Comparison of ENCODE assay signal across 12 cellular contexts in the genomic region with DNA sequence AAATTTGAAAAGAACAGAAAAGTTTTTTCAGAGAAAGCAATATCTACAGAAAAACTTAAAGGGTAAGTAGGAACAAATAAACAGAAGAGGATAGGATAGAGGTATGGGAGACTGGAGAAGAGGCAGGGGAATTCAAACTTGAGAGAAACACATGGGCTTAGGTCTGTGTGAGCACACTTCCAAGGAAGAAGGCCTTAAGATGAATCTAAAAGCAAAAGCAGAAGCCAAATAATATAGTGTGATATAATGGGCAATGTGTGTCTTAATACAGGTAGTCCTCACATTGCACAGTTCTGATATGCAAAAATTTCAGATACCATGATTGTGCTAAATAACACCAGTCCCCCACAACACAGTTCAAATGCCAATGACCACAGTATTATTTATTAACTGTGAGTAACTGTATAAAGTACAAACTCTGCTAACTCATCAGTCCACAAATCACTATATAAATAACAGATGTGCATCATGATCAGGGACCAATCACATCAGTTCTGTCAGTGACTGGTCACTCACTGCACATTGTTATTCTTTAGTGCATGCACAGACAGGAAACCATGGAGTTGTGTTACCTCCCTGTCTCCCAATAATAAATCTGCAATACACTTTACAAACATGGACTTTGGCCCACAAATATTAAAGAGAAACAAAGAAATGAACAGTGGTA. TPM values are rescaled to one million over a fixed set of nuclear protein-coding genes. Genes with fewer than 3 reads are reported as not detected.
DNase-seq lines count a peak whose midpoint lies in the region; ATAC-seq and TF ChIP-seq lines count a peak whose summit lies in the region.
"Had no signal": no experiment of that assay in that cellular context is flagged by ENCODE, and none has a peak within 500 bp of the region (broad histone marks: within the 10 kb centered on the region; RNA-seq: fewer than 3 reads in every experiment).

No MANE protein-coding gene starts in this region.

- CTCF ChIA-PET in Calu3 (lab: Charles Lee), result no interaction called here

- peak overlapping the region; percentile 6 for H3K27ac Mint-ChIP-seq in Calu3 (ENCODE audit: unreplicated experiment)
- H3K27ac Mint-ChIP-seq: T-helper 2 cell treated with Interferon-gamma antibody and Interleukin-4, amounts not matched to agents 5 μg/mL and 100 μg/mL, for 36 hours had no signal

- H3K9me3 ChIP-seq in sigmoid colon, result no peaks in the 10 kb centered on the region

- no peaks in the 10 kb centered on the region for H3K27me3 ChIP-seq in sigmoid colon
- H3K27me3 ChIP-seq: cardiac muscle cell had no signal

- BruUV-seq in Calu3 (replicated peaks; lab: Mats Ljungman, UMichigan), result no TSS peak

- peaks cover 0 to 17% (median 4%) of the 10 kb centered on the region in 4 donors for H3K4me1 ChIP-seq in sigmoid colon

- no peak overlapping the region for H3K27ac ChIP-seq in sigmoid colon
- H3K27ac ChIP-seq: cardiac muscle cell had no signal

- peaks cover 2% of the 10 kb centered on the region for H3K36me3 Mint-ChIP-seq in Calu3 (ENCODE audit: insufficient read depth, unreplicated experiment)

- TF ChIP-seq POLR2A in sigmoid colon (IDR thresholded peaks at IDR 0.05), result no peak

- intact Hi-C loops in Calu3 (cut with micrococcal nuclease; ENCODE audit: unreplicated experiment), result no loop called here
- intact Hi-C loops in sigmoid colon (cut with DNase I), result no loop called here

- H3K27me3 Mint-ChIP-seq in Calu3 (ENCODE audit: unreplicated experiment), result no peaks in the 10 kb centered on the region

- H3K4me3 Mint-ChIP-seq in Calu3 (ENCODE audit: low read depth, unreplicated experiment), result no peak overlapping the region
- H3K4me3 Mint-ChIP-seq: T-helper 2 cell treated with Interferon-gamma antibody and Interleukin-4, amounts not matched to agents 5 μg/mL and 100 μg/mL, for 36 hours had no signal

- H3K4me1 Mint-ChIP-seq in Calu3 (ENCODE audit: low read depth, unreplicated experiment), result peaks cover 4% of the 10 kb centered on the region

- H3K36me3 ChIP-seq in sigmoid colon, result peaks cover 0 to 17% (median 4%) of the 10 kb centered on the region in 4 donors
- H3K36me3 ChIP-seq: cardiac muscle cell had no signal

- TF ChIP-seq CTCF in Calu3 (IDR thresholded peaks at IDR 0.05; ENCODE audit: unreplicated experiment) (no peak), choroid plexus epithelial cell (conservative IDR thresholded peaks at IDR 0.05; ENCODE audit: low read depth, low read length) (no peak), sigmoid colon (IDR thresholded peaks at IDR 0.05) (no peak), omental fat pad (IDR thresholded peaks at IDR 0.05) (no peak)

- DNase-seq in Calu3, result peak; percentile 4
- DNase-seq in HT-29 (ENCODE audit: low spot score), result peak; percentile 52
- DNase-seq in choroid plexus epithelial cell (ENCODE audit: low read depth), result peak; percentile 61
- DNase-seq in lung microvascular endothelial cell (ENCODE audit: low read depth in 2 of 2), result peak; percentile 64 to 89
- DNase-seq in NCI-H82 treated with DMSO at 0.1 percent for 48 hours (lab: John Stamatoyannopoulos, UW; ENCODE audit: unreplicated experiment), result no peak
- no peak for DNase-seq in sigmoid colon
- no peak for DNase-seq in omental fat pad (ENCODE audit: low spot score)
- DNase-seq: GOT3, NCI-H1105 treated with DMSO at 0.1 percent for 48 hours had no signal

- no peak overlapping the region for H3K4me3 ChIP-seq in choroid plexus epithelial cell (ENCODE audit: low read depth, low read length)
- no peak overlapping the region for H3K4me3 ChIP-seq in sigmoid colon
- H3K4me3 ChIP-seq: cardiac muscle cell had no signal

- H3K9me3 Mint-ChIP-seq in Calu3 (ENCODE audit: low read depth, unreplicated experiment), result no peaks in the 10 kb centered on the region
- H3K9me3 Mint-ChIP-seq: T-helper 2 cell treated with Interferon-gamma antibody and Interleukin-4, amounts not matched to agents 5 μg/mL and 100 μg/mL, for 36 hours had no signal

- ATAC-seq in GM21390 (IDR thresholded peaks at IDR 0.05; ENCODE audit: unreplicated experiment) (no peak), omental fat pad (ENCODE audit: low FRiP score) (no peak)

- no peak for TF ChIP-seq EP300 in sigmoid colon (IDR thresholded peaks at IDR 0.05)

RNA-seq across cellular contexts. Expression of a gene that starts 18.6 kb away (rescaled TPM):
- total RNA-seq in Calu3 (2022) (63.1 and 72.9 TPM in 2 replicates), lung microvascular endothelial cell (105 and 131 TPM in 2 replicates), sigmoid colon (10 to 100 TPM; 52.4 to 94.2 (median 83.5) TPM), omental fat pad (10 to 100 TPM; 62.8 to 97.6 (median 85.9) TPM)
- total RNA-seq in HT-29 (2014; rRNA removed; shearing (Covaris generic)), result 46.1 and 54.9 TPM in 2 replicates
- polyA plus RNA-seq in sigmoid colon, result 10 to 100 TPM; 12.9 to 61.1 (median 13.8) TPM

Comparison
In these comparisons a context has a peak if more than half of its experiments do, and no peak if none do; other contexts are left out.
1. DNase-seq: peak in Calu3 (single experiment), HT-29 (single experiment), choroid plexus epithelial cell (single experiment) and lung microvascular endothelial cell (2 of 2); none in NCI-H82 treated with DMSO at 0.1 percent for 48 hours (single experiment), sigmoid colon (single experiment) and omental fat pad (single experiment).